1 cellular context compared by ENCODE assay signal in the genomic region with DNA sequence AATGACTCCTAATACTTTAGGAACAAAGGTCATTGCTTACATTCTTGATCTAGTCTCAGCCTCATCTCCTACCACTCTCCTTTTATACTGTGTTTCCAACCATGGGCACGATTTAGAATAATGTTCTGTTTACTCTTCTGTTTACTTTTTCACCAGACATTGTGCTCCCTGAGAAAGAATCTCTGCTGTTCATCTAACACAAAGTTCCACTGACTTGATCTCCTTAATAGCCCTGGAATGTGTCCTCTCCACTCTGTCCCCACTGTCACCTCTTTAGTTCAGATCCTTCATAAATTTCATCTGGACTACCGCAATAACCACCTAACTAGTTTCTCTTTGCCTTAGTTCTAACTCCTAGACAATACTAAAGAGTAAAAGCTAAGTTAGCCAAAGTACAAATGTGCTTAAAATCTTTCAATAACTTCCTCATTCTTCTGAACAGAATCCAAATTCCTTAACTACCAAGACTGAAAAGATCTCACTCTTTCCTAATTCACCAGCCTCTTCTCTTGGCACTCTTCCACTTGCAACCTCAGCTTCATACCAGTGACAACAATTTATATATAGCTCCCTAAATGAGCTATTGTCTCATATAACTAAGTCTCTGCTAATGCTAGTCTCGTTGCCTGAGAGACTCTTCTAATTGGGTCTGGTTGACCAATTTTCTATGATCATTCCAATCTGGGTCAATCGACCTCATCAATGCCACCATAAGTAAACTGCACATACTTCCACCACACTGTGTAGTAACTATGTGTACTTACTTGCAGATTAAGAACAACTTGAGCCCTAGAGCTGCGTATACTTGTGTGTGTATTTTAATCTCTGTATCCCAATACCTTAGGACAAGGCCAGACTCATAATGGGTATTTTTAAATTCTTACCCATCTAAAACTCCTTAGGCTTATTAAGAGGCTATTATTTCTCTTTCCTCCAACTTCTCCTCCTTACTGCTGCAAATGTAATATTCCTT.
TF ChIP-seq lines count a peak whose summit lies in the region.

No MANE protein-coding gene starts in this region.

TF ChIP-seq in IMR-90, 13 proteins besides CTCF, POLR2A, EP300 and RAD21:
- TF ChIP-seq, protein P1, sequence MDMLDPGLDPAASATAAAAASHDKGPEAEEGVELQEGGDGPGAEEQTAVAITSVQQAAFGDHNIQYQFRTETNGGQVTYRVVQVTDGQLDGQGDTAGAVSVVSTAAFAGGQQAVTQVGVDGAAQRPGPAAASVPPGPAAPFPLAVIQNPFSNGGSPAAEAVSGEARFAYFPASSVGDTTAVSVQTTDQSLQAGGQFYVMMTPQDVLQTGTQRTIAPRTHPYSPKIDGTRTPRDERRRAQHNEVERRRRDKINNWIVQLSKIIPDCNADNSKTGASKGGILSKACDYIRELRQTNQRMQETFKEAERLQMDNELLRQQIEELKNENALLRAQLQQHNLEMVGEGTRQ (IDR thresholded peaks at IDR 0.05; ENCODE audit: low read depth, low read length): no peak
- TF ChIP-seq MAZ (IDR thresholded peaks at IDR 0.05; ENCODE audit: borderline replicate concordance, low read depth, low read length) (no peak), MAFK (IDR thresholded peaks at IDR 0.05; ENCODE audit: low read depth, low read length) (no peak), SMC3 (IDR thresholded peaks at IDR 0.05; ENCODE audit: low read depth, low read length) (no peak), RFX5 (IDR thresholded peaks at IDR 0.05; ENCODE audit: low read depth, low read length) (no peak), FOS (IDR thresholded peaks at IDR 0.05; ENCODE audit: low read depth, low read length) (no peak), RCOR1 (IDR thresholded peaks at IDR 0.05; ENCODE audit: insufficient replicate concordance, low read length) (no peak), BHLHE40 (IDR thresholded peaks at IDR 0.05; ENCODE audit: low read depth, low read length) (no peak), CHD1 (IDR thresholded peaks at IDR 0.05; ENCODE audit: low read depth, low read length) (no peak), MXI1 (IDR thresholded peaks at IDR 0.05; ENCODE audit: borderline replicate concordance, low read depth, low read length) (no peak), NFE2L2 (IDR thresholded peaks at IDR 0.05; ENCODE audit: low read depth, low read length) (no peak), CEBPB (IDR thresholded peaks at IDR 0.05; ENCODE audit: low read depth, low read length) (no peak)
- TF ChIP-seq, protein P2, sequence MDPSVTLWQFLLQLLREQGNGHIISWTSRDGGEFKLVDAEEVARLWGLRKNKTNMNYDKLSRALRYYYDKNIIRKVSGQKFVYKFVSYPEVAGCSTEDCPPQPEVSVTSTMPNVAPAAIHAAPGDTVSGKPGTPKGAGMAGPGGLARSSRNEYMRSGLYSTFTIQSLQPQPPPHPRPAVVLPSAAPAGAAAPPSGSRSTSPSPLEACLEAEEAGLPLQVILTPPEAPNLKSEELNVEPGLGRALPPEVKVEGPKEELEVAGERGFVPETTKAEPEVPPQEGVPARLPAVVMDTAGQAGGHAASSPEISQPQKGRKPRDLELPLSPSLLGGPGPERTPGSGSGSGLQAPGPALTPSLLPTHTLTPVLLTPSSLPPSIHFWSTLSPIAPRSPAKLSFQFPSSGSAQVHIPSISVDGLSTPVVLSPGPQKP (IDR thresholded peaks at IDR 0.05; ENCODE audit: borderline replicate concordance, low read depth, low read length): no peak
